1 cellular context compared by ENCODE assay signal in genomic region chr12:51196547-51196946, GRCh38.
TF ChIP-seq lines count a peak whose summit lies in the region.

No MANE protein-coding gene starts in this region.

TF ChIP-seq in WTC11, 78 proteins besides CTCF, POLR2A, EP300 and RAD21 (continued from another document):
- no peak for TF ChIP-seq JUN (CRISPR knock-in tag; IDR thresholded peaks at IDR 0.05)
- no peak for TF ChIP-seq TP53 (CRISPR knock-in tag; IDR thresholded peaks at IDR 0.05)
- no peak for TF ChIP-seq E2F5 (CRISPR knock-in tag; IDR thresholded peaks at IDR 0.05)
- no peak for TF ChIP-seq ARID4B (CRISPR knock-in tag; IDR thresholded peaks at IDR 0.05; ENCODE audit: borderline replicate concordance)
- no peak for TF ChIP-seq TEAD4 (CRISPR knock-in tag; IDR thresholded peaks at IDR 0.05)
- TF ChIP-seq ZNF281 (CRISPR knock-in tag; IDR thresholded peaks at IDR 0.05) = no peak
- no peak for TF ChIP-seq NFATC4 (CRISPR knock-in tag; IDR thresholded peaks at IDR 0.05)
